In the genomic region with DNA sequence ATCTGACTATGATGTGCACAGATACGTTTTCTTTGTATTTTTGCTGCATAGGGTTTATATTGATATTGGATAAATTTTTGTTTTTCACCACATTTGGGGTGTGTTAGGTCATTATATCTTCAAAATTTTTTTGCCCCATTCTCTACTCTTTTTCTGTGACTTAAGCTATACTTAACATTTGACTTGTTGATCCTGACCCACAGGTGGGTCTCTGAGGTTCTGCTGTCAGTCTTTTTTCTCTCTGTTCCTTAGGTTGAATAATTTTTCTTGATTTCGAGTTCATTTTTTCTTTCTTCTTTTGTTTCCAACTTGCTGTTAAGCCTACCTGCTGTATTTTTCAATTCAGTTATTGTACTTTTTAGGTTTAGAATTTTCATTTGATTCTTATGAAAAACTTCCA, we compare ENCODE assay signal across 1 cellular context.
A peak's percentile ranks its signal among the peaks of the same experiment; 100 is the strongest.
TF ChIP-seq lines count a peak whose summit lies in the region.

No MANE protein-coding gene starts in this region.

TF ChIP-seq in HEK293, 187 proteins besides CTCF, POLR2A, EP300 and RAD21:
- TF ChIP-seq SCRT2 (tag by site-specific recombination; IDR thresholded peaks at IDR 0.05) = peak; percentile 84
- peak; percentile 82 for TF ChIP-seq SCRT1 (tag by site-specific recombination; IDR thresholded peaks at IDR 0.05; ENCODE audit: borderline replicate concordance)
- TF ChIP-seq, protein P1, sequence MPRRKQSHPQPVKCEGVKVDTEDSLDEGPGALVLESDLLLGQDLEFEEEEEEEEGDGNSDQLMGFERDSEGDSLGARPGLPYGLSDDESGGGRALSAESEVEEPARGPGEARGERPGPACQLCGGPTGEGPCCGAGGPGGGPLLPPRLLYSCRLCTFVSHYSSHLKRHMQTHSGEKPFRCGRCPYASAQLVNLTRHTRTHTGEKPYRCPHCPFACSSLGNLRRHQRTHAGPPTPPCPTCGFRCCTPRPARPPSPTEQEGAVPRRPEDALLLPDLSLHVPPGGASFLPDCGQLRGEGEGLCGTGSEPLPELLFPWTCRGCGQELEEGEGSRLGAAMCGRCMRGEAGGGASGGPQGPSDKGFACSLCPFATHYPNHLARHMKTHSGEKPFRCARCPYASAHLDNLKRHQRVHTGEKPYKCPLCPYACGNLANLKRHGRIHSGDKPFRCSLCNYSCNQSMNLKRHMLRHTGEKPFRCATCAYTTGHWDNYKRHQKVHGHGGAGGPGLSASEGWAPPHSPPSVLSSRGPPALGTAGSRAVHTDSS (tag by site-specific recombination; IDR thresholded peaks at IDR 0.05) = no peak
- TF ChIP-seq, protein P2, sequence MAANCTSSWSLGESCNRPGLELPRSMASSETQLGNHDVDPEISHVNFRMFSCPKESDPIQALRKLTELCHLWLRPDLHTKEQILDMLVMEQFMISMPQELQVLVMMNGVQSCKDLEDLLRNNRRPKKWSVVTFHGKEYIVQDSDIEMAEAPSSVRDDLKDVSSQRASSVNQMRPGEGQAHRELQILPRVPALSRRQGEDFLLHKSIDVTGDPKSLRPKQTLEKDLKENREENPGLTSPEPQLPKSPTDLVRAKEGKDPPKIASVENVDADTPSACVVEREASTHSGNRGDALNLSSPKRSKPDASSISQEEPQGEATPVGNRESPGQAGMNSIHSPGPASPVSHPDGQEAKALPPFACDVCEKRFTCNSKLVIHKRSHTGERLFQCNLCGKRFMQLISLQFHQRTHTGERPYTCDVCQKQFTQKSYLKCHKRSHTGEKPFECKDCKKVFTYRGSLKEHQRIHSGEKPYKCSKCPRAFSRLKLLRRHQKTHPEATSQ (tag by site-specific recombination; IDR thresholded peaks at IDR 0.05) = no peak
